In the genomic region with DNA sequence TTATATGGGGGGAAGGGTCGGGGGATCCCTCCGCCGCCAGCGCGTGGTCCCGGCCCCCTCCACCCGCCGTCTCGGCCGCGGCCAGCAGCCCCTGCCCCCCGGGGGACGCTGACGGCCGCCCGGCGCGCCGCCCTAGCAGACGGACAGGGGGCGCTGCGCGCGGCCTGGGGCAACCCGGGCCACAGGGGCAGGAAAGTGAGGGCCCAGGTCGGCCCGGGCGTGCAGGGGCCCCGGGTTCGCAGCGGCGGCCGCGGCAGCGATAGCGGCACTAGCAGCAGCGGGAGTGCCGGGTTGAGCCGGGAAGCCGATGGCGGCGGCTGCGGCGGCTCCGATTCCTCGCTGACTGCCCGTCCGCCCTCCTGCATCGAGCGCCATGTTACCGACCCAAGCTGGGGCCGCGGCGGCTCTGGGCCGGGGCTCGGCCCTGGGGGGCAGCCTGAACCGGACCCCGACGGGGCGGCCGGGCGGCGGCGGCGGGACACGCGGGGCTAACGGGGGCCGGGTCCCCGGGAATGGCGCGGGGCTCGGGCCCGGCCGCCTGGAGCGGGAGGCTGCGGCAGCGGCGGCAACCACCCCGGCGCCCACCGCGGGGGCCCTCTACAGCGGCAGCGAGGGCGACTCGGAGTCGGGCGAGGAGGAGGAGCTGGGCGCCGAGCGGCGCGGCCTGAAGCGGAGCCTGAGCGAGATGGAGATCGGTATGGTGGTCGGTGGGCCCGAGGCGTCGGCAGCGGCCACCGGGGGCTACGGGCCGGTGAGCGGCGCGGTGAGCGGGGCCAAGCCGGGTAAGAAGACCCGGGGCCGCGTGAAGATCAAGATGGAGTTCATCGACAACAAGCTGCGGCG, we compare ENCODE assay signal across 8 cellular contexts. TPM values are rescaled to one million over a fixed set of nuclear protein-coding genes. Genes with fewer than 3 reads are reported as not detected.
DNase-seq lines count a peak whose midpoint lies in the region; ATAC-seq, FAIRE-seq and TF ChIP-seq lines count a peak whose summit lies in the region.

No MANE protein-coding gene starts in this region.

- H3K27ac Mint-ChIP-seq in stimulated activated naive CD8-positive, alpha-beta T cell treated with anti-CD3 and anti-CD28 coated beads, Interleukin-15, Interleukin-2, amounts not matched to agents 100 ng/mL and 50 ng/mL, for 24 hours = peak overlapping the region; percentile 94

- POLR2A ChIA-PET in K562 (lab: Yijun Ruan, JAX) = interaction anchor here (0.6 to 5.5 kb wide), 5 partner anchors 10 to 1076 kb away, joined by 3 to 40 read pairs (median 3); a partner anchor contains a TSS

- TF ChIP-seq EP300 in K562 (IDR thresholded peaks at IDR 0.05; ENCODE audit: low read length) = peak; percentile 53; the same call in 1 of the 2 replicates

- no peaks in the 10 kb centered on the region for H3K27me3 ChIP-seq in K562 (ENCODE audit: control insufficient read depth in 2 of 2, insufficient read depth in 2 of 2, low read length in 2 of 2)

- peak; percentile 42 to 89 (median 79); a peak in 5 of 6 replicates for TF ChIP-seq CTCF in K562 (IDR thresholded peaks at IDR 0.05 in 2 of 3, conservative IDR thresholded peaks at IDR 0.05 in 1 of 3; ENCODE audit: insufficient read depth in 2 of 3, low read depth in 1 of 3, low read length in 3 of 3)

- no peaks in the 10 kb centered on the region for H3K27me3 Mint-ChIP-seq in stimulated activated naive CD8-positive, alpha-beta T cell treated with anti-CD3 and anti-CD28 coated beads, Interleukin-15, Interleukin-2, amounts not matched to agents 100 ng/mL and 50 ng/mL, for 24 hours

- peaks cover 42% of the 10 kb centered on the region for H3K4me1 Mint-ChIP-seq in stimulated activated naive CD8-positive, alpha-beta T cell treated with anti-CD3 and anti-CD28 coated beads, Interleukin-15, Interleukin-2, amounts not matched to agents 100 ng/mL and 50 ng/mL, for 24 hours (ENCODE audit: low read depth)

- H3K79me2 ChIP-seq in K562 (ENCODE audit: control insufficient read depth, insufficient read depth, low read length) = peaks cover 41% of the 10 kb centered on the region

- peaks cover 22% of the 10 kb centered on the region for H3K36me3 Mint-ChIP-seq in stimulated activated naive CD8-positive, alpha-beta T cell treated with anti-CD3 and anti-CD28 coated beads, Interleukin-15, Interleukin-2, amounts not matched to agents 100 ng/mL and 50 ng/mL, for 24 hours (ENCODE audit: low read depth)

- H3K4me2 ChIP-seq in K562 (ENCODE audit: insufficient read depth, low read length) = peak overlapping the region; percentile 99

- peaks cover 6% of the 10 kb centered on the region for H3K9me1 ChIP-seq in K562 (ENCODE audit: control insufficient read depth, insufficient read depth, low read length)

- intact Hi-C loops in K562 (cut with micrococcal nuclease) = loop anchor here (2.0 to 5.0 kb wide), 3 partner anchors 57 to 196 kb away; a partner anchor contains a TSS
- intact Hi-C loops in sciatic nerve (cut with DNase I) = no loop called here

- no peaks in the 10 kb centered on the region for H3K9me3 Mint-ChIP-seq in stimulated activated naive CD8-positive, alpha-beta T cell treated with anti-CD3 and anti-CD28 coated beads, Interleukin-15, Interleukin-2, amounts not matched to agents 100 ng/mL and 50 ng/mL, for 24 hours

- WGBS in K562 (ENCODE audit: insufficient coverage, low coverage, missing lambda C conversion rate) = under 1% methylated on average over 101 of the region's 116 CpGs

- BruUV-seq in K562 (replicated peaks; lab: Mats Ljungman, UMichigan) = no TSS peak

- peak overlapping the region; percentile 73 for H2AFZ ChIP-seq in K562 (ENCODE audit: low read depth, low read length)

- H4K20me1 ChIP-seq in K562 (replicated peaks; ENCODE audit: control insufficient read depth, insufficient read depth, low read length) = peaks cover 32% of the 10 kb centered on the region

- peak overlapping the region; percentile 83 for H3K4me3 ChIP-seq in K562

- CTCF ChIA-PET in K562 (lab: Yijun Ruan, JAX; ENCODE audit: low intra/inter-chr PET ratio) = interaction anchor here (0.6 to 0.7 kb wide), 4 partner anchors 17 to 112 kb away, joined by 3 read pairs; a partner anchor contains a TSS

- DNase-seq in NCI-H1092 treated with DMSO at 0.1 percent for 48 hours (lab: John Stamatoyannopoulos, UW) = peak; percentile 49
- DNase-seq in NCI-H1092 (lab: John Stamatoyannopoulos, UW) = no peak
- DNase-seq in K562 (ENCODE audit: extremely low read depth in 1 of 4, low spot score in 3 of 4) = peak in 2 of 4 experiments; percentile 95 to 97
- DNase-seq in left lobe of liver (ENCODE audit: low spot score) = peak; percentile 64
- DNase-seq in sciatic nerve (ENCODE audit: low spot score) = no peak

- FAIRE-seq in K562 (lab: Jason Lieb, UNC) = no peak

- H3K9ac ChIP-seq in K562 (ENCODE audit: insufficient read depth in 1 of 2, low read depth in 2 of 2, low read length in 2 of 2) = peak overlapping the region; percentile 90 to 99

- peaks cover 30 to 45% of the 10 kb centered on the region in 2 experiments for H3K4me1 ChIP-seq in K562 (replicated peaks in 1 of 2; ENCODE audit: control insufficient read depth in 2 of 2, insufficient read depth in 2 of 2, low read length in 2 of 2)

- H3K4me3 Mint-ChIP-seq in stimulated activated naive CD8-positive, alpha-beta T cell treated with anti-CD3 and anti-CD28 coated beads, Interleukin-15, Interleukin-2, amounts not matched to agents 100 ng/mL and 50 ng/mL, for 24 hours = peak overlapping the region; percentile 95

- peaks cover 31% of the 10 kb centered on the region for H3K36me3 ChIP-seq in K562 (ENCODE audit: control insufficient read depth, insufficient read depth, low read length)

- peak; percentile 24 for ATAC-seq in HG02610 (IDR thresholded peaks at IDR 0.05; ENCODE audit: unreplicated experiment)
- ATAC-seq in K562 = no peak
- peak; percentile 0 for ATAC-seq in left lobe of liver
- no peak for ATAC-seq in sciatic nerve

- TF ChIP-seq POLR2A in K562 (conservative IDR thresholded peaks at IDR 0.05) = no peak; the same call in 1 of the 2 replicates

- peak in 1 of 2 experiments; percentile 61; a peak in 3 of 4 replicates for TF ChIP-seq RAD21 in K562 (CRISPR knock-in tag; conservative IDR thresholded peaks at IDR 0.05 in 1 of 2, IDR thresholded peaks at IDR 0.05 in 1 of 2)

- in situ Hi-C loops in K562 (cut with MboI) = no loop called here

- H3K27ac ChIP-seq in K562 (ENCODE audit: extremely low read depth, low read depth, low read length) = peak overlapping the region; percentile 93

- H3K9me3 ChIP-seq in K562 (replicated peaks; ENCODE audit: control insufficient read depth, insufficient read depth, low read depth, low read length) = no peaks in the 10 kb centered on the region

RNA-seq across cellular contexts. Expression of a gene that starts 0.4 kb away (rescaled TPM):
- polyA plus RNA-seq in PFSK-1 (2012; ENCODE audit: insufficient read length, low read depth) = 37.6 TPM
- total RNA-seq in K562 (2011; cell fraction: chromatin; rRNA removed; ENCODE audit: low replicate concordance) = 13.7 and 28.2 TPM in 2 replicates
- 20.1 and 23.2 TPM in 2 replicates for total RNA-seq in K562 (2011; cell fraction: nucleolus; rRNA removed)
- total RNA-seq in K562 (2011; cell fraction: nucleoplasm; rRNA removed) = 23.9 and 30.5 TPM in 2 replicates
- total RNA-seq in K562 (2014; rRNA removed) (24.6 and 31.5 TPM in 2 replicates), K562 (2014; rRNA removed; fragmentation: Illumina TruSeq; extraction: Trizol) (11.1 and 12.6 TPM in 2 replicates), K562 (2015; rRNA removed; fragmentation: Illumina TruSeq; extraction: Trizol) (19.4 and 20.1 TPM in 2 replicates), K562 (2021) (32.7 and 37.0 TPM in 2 replicates), left lobe of liver (6.7 TPM), sciatic nerve (32.6 TPM)
- polyA plus RNA-seq in K562 (2011; rRNA removed) (25.3 and 29.5 TPM in 2 replicates), K562 (2014; fragmentation: Illumina TruSeq; extraction: Trizol) (29.8 and 35.8 TPM in 2 replicates), K562 (2014; fragmentation: Nextera tagmentation; extraction: Ambion mirVana) (1 to 10 TPM; 2.5 to 2.8 TPM), K562 (2014; rRNA removed) (28.4 and 32.2 TPM in 2 replicates)
- 39.3 and 67.9 TPM in 2 replicates for polyA plus RNA-seq in K562 (2011; cell fraction: cytosol; rRNA removed)
- 41.4 and 58.3 TPM in 2 replicates for polyA plus RNA-seq in K562 (2011; cell fraction: nucleus; rRNA removed)
- 35.4 TPM in 2 replicates for polyA plus RNA-seq in K562 (2012)
- 16.6 and 31.6 TPM in 2 replicates for polyA minus RNA-seq in K562 (2011; rRNA and poly(A)+ RNA removed)
- polyA minus RNA-seq in K562 (2011; cell fraction: cytosol; rRNA and poly(A)+ RNA removed) = 23.6 and 23.7 TPM in 2 replicates
- polyA minus RNA-seq in K562 (2011; cell fraction: nucleus; rRNA and poly(A)+ RNA removed) = 11.4 and 14.8 TPM in 2 replicates

RNA-seq across cellular contexts. Expression of a gene that starts 10.5 kb away (rescaled TPM):
- 46.3 TPM for polyA plus RNA-seq in PFSK-1 (2012; ENCODE audit: insufficient read length, low read depth)
- total RNA-seq in K562 (2011; cell fraction: chromatin; rRNA removed; ENCODE audit: low replicate concordance) = 74.5 and 153 TPM in 2 replicates
- 62.1 and 70.9 TPM in 2 replicates for total RNA-seq in K562 (2011; cell fraction: nucleolus; rRNA removed)
- total RNA-seq in K562 (2011; cell fraction: nucleoplasm; rRNA removed) = 62.3 and 69.4 TPM in 2 replicates
- total RNA-seq in K562 (2014; rRNA removed) = 6.5 and 8.6 TPM in 2 replicates
- total RNA-seq in K562 (2014; rRNA removed; fragmentation: Illumina TruSeq; extraction: Trizol) = 4.1 and 5.8 TPM in 2 replicates
- 7.4 and 7.5 TPM in 2 replicates for total RNA-seq in K562 (2015; rRNA removed; fragmentation: Illumina TruSeq; extraction: Trizol)
- 10.0 and 13.4 TPM in 2 replicates for total RNA-seq in K562 (2021)
- 7.0 and 13.5 TPM in 2 replicates for polyA plus RNA-seq in K562 (2011; rRNA removed)
- polyA plus RNA-seq in K562 (2011; cell fraction: cytosol; rRNA removed) = 5.8 and 6.2 TPM in 2 replicates
- polyA plus RNA-seq in K562 (2011; cell fraction: nucleus; rRNA removed) = 82.8 and 102 TPM in 2 replicates
- polyA plus RNA-seq in K562 (2012) = 10.1 and 29.2 TPM in 2 replicates
- 6.2 and 6.6 TPM in 2 replicates for polyA plus RNA-seq in K562 (2014; fragmentation: Illumina TruSeq; extraction: Trizol)
- under 1 TPM; 0.50 to 0.51 TPM for polyA plus RNA-seq in K562 (2014; fragmentation: Nextera tagmentation; extraction: Ambion mirVana)
- polyA plus RNA-seq in K562 (2014; rRNA removed) = 9.7 and 20.7 TPM in 2 replicates
- 7.7 and 10.8 TPM in 2 replicates for polyA minus RNA-seq in K562 (2011; rRNA and poly(A)+ RNA removed)
- 3.4 and 6.3 TPM in 2 replicates for polyA minus RNA-seq in K562 (2011; cell fraction: cytosol; rRNA and poly(A)+ RNA removed)
- polyA minus RNA-seq in K562 (2011; cell fraction: nucleus; rRNA and poly(A)+ RNA removed) = 18.6 and 30.8 TPM in 2 replicates
- 18.1 TPM for total RNA-seq in left lobe of liver
- 42.9 TPM for total RNA-seq in sciatic nerve

RNA-seq across cellular contexts. Expression of a gene that starts 57.8 kb away (rescaled TPM):
- 248 TPM for polyA plus RNA-seq in PFSK-1 (2012; ENCODE audit: insufficient read length, low read depth)
- 41.0 and 115 TPM in 2 replicates for total RNA-seq in K562 (2011; cell fraction: chromatin; rRNA removed; ENCODE audit: low replicate concordance)
- total RNA-seq in K562 (2011; cell fraction: nucleolus; rRNA removed) = 111 and 120 TPM in 2 replicates
- 76.8 and 84.6 TPM in 2 replicates for total RNA-seq in K562 (2011; cell fraction: nucleoplasm; rRNA removed)
- total RNA-seq in K562 (2014; rRNA removed) (237 and 302 TPM in 2 replicates), K562 (2014; rRNA removed; fragmentation: Illumina TruSeq; extraction: Trizol) (25.7 and 32.4 TPM in 2 replicates), K562 (2015; rRNA removed; fragmentation: Illumina TruSeq; extraction: Trizol) (67.7 and 68.7 TPM in 2 replicates), K562 (2021) (127 and 140 TPM in 2 replicates), left lobe of liver (80.4 TPM), sciatic nerve (45.9 TPM)
- polyA plus RNA-seq in K562 (2011; rRNA removed) (136 and 161 TPM in 2 replicates), K562 (2014; fragmentation: Illumina TruSeq; extraction: Trizol) (48.8 and 72.3 TPM in 2 replicates), K562 (2014; fragmentation: Nextera tagmentation; extraction: Ambion mirVana) (10 to 100 TPM in 1 of 2 experiments, 1 to 10 TPM in 1; 7.3 to 13.9 TPM), K562 (2014; rRNA removed) (300 and 346 TPM in 2 replicates)
- polyA plus RNA-seq in K562 (2011; cell fraction: cytosol; rRNA removed) = 293 and 491 TPM in 2 replicates
- 149 and 187 TPM in 2 replicates for polyA plus RNA-seq in K562 (2011; cell fraction: nucleus; rRNA removed)
- 197 and 211 TPM in 2 replicates for polyA plus RNA-seq in K562 (2012)
- polyA minus RNA-seq in K562 (2011; rRNA and poly(A)+ RNA removed) = 23.2 and 30.5 TPM in 2 replicates
- 26.2 and 27.7 TPM in 2 replicates for polyA minus RNA-seq in K562 (2011; cell fraction: cytosol; rRNA and poly(A)+ RNA removed)
- polyA minus RNA-seq in K562 (2011; cell fraction: nucleus; rRNA and poly(A)+ RNA removed) = 26.3 and 34.4 TPM in 2 replicates

Comparison
In these comparisons a context has a peak if more than half of its experiments do, and no peak if none do; other contexts are left out.
1. DNase-seq: peak in NCI-H1092 treated with DMSO at 0.1 percent for 48 hours (single experiment) and left lobe of liver (single experiment); none in NCI-H1092 (single experiment) and sciatic nerve (single experiment).
2. ATAC-seq: peak in HG02610 (single experiment) and left lobe of liver (single experiment); none in K562 (single experiment) and sciatic nerve (single experiment).